ENCODE assay signal across 19 cellular contexts in the genomic region with DNA sequence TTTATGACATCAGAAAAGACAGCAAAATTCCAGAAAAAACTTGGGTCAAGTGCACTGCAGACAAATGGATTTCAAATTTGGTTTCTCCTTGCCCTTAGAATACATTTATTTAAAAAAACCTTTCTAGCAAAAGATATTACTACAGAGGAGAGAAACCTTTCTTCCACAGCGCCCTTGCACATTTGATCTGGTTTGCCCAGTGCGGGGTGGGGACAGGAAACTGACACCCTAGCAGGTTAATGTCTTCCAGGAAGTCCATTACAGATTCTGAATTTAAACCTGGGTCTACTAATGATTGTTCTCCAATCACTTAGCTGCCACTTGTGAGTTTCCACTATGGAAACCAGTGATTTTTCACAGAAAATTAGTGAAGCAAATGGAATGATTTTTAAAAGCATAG. TPM values are rescaled to one million over a fixed set of nuclear protein-coding genes. Genes with fewer than 3 reads are reported as not detected.
DNase-seq lines count a peak whose midpoint lies in the region; ATAC-seq and TF ChIP-seq lines count a peak whose summit lies in the region.
"Had no signal": no experiment of that assay in that cellular context is flagged by ENCODE, and none has a peak within 500 bp of the region (broad histone marks: within the 10 kb centered on the region; RNA-seq: fewer than 3 reads in every experiment).

No MANE protein-coding gene starts in this region.

- no peaks in the 10 kb centered on the region for H3K36me3 Mint-ChIP-seq in activated CD4-positive, alpha-beta T cell treated with anti-CD3 and anti-CD28 coated beads, Interleukin-2, amount 10 ng/mL, durations not matched to agents 24 days and 14 days (ENCODE audit: low read depth)
- peaks cover 1% of the 10 kb centered on the region for H3K36me3 Mint-ChIP-seq in activated naive CD8-positive, alpha-beta T cell treated with anti-CD3 and anti-CD28 coated beads, Interleukin-2, amount 50 U/mL, for 24 hours (ENCODE audit: low read depth)
- H3K36me3 Mint-ChIP-seq in stimulated activated memory B cell treated with anti-CD40 and anti-IgM and Interleukin-4, amounts not matched to agents 10 μg/mL and 1 μg/mL and 100 μg/mL, for 72 hours, result no peaks in the 10 kb centered on the region

- H3K4me1 ChIP-seq in OCI-LY7 (ENCODE audit: insufficient read depth, low read length, poor library complexity, severe bottlenecking) (peaks cover 30% of the 10 kb centered on the region), ascending aorta (no peaks in the 10 kb centered on the region)
- H3K4me1 ChIP-seq: tibial artery had no signal

- POLR2A ChIA-PET in OCI-LY7 (lab: Charles Lee), result interaction anchor here (1.1 kb wide), 1 partner anchor 19 kb away, joined by 4 read pairs; no protein-coding TSS in a partner anchor

- no peaks in the 10 kb centered on the region for H3K9me2 ChIP-seq in OCI-LY7 (ENCODE audit: insufficient read depth, low read length)

- no peaks in the 10 kb centered on the region for H3K27me3 ChIP-seq in ascending aorta
- H3K27me3 ChIP-seq: neutrophil had no signal

- CTCF ChIA-PET in OCI-LY7 (lab: Charles Lee; ENCODE audit: unreplicated experiment), result no interaction called here

- H3K9me3 ChIP-seq in OCI-LY7 (ENCODE audit: low read length), result no peaks in the 10 kb centered on the region
- H3K9me3 ChIP-seq in ascending aorta, result no peaks in the 10 kb centered on the region
- H3K9me3 ChIP-seq: neutrophil, tibial artery had no signal

- peak overlapping the region; percentile 51 for H3K4me2 ChIP-seq in OCI-LY7 (ENCODE audit: low read length)

- no peaks in the 10 kb centered on the region for H4K20me1 ChIP-seq in OCI-LY7 (ENCODE audit: insufficient read depth, low read length)

- peaks cover 35% of the 10 kb centered on the region for H3K4me1 Mint-ChIP-seq in activated CD4-positive, alpha-beta T cell treated with anti-CD3 and anti-CD28 coated beads, Interleukin-2, amount 10 ng/mL, durations not matched to agents 24 days and 14 days
- H3K4me1 Mint-ChIP-seq in activated naive CD8-positive, alpha-beta T cell treated with anti-CD3 and anti-CD28 coated beads, Interleukin-2, amount 50 U/mL, for 24 hours, result peaks cover 48% of the 10 kb centered on the region
- peaks cover 32% of the 10 kb centered on the region for H3K4me1 Mint-ChIP-seq in stimulated activated memory B cell treated with anti-CD40 and anti-IgM and Interleukin-4, amounts not matched to agents 10 μg/mL and 1 μg/mL and 100 μg/mL, for 72 hours

- no peaks in the 10 kb centered on the region for H3K27me3 Mint-ChIP-seq in activated CD4-positive, alpha-beta T cell treated with anti-CD3 and anti-CD28 coated beads, Interleukin-2, amount 10 ng/mL, durations not matched to agents 24 days and 14 days
- no peaks in the 10 kb centered on the region for H3K27me3 Mint-ChIP-seq in activated naive CD8-positive, alpha-beta T cell treated with anti-CD3 and anti-CD28 coated beads, Interleukin-2, amount 50 U/mL, for 24 hours
- no peaks in the 10 kb centered on the region for H3K27me3 Mint-ChIP-seq in stimulated activated memory B cell treated with anti-CD40 and anti-IgM and Interleukin-4, amounts not matched to agents 10 μg/mL and 1 μg/mL and 100 μg/mL, for 72 hours

- no peaks in the 10 kb centered on the region for H3K79me2 ChIP-seq in OCI-LY7 (ENCODE audit: insufficient read depth, low read depth, low read length)

- H3K27ac ChIP-seq in OCI-LY7 (ENCODE audit: low read depth, low read length, poor library complexity, severe bottlenecking) (peak overlapping the region; percentile 32), ascending aorta (no peak overlapping the region)
- H3K27ac ChIP-seq: neutrophil, tibial artery had no signal

- peak overlapping the region; percentile 81; the same call in 1 of the 2 replicates for H2AFZ ChIP-seq in OCI-LY7 (ENCODE audit: low read length)

- peak; percentile 75 for DNase-seq in activated CD4-positive, alpha-beta T cell treated with anti-CD3 and anti-CD28 coated beads, Interleukin-2, amount 10 ng/mL, durations not matched to agents 24 days and 14 days
- DNase-seq in activated CD4-positive, alpha-beta T cell treated with anti-CD3 and anti-CD28 coated beads, Interleukin-2, amount 50 U/mL, for 4 hours, result no peak
- no peak for DNase-seq in OCI-LY7 (ENCODE audit: low spot score)
- DNase-seq in activated naive CD8-positive, alpha-beta T cell treated with anti-CD3 and anti-CD28 coated beads, Interleukin-2, amount 50 U/mL, for 24 hours, result peak; percentile 31
- no peak for DNase-seq in omental fat pad (ENCODE audit: low spot score)
- DNase-seq in ascending aorta (ENCODE audit: low spot score in 2 of 2), result no peak
- DNase-seq: activated CD4-positive, CD25-positive, alpha-beta regulatory T cell treated with anti-CD3 and anti-CD28 coated beads, Interleukin-2, amount 50 U/mL, for 72 hours; C1 segment of cervical spinal cord; DMS79; HFFc6; NCI-H187 treated with DMSO at 0.1 percent for 48 hours; NCI-H510A; stimulated activated CD4-positive, alpha-beta T cell treated with anti-CD3 and anti-CD28 coated beads, Interleukin-1b, Interleukin-23, amount 100 ng/mL, for 48 hours; T-helper 9 cell; tibial artery had no signal

- H3K27ac Mint-ChIP-seq in activated CD4-positive, alpha-beta T cell treated with anti-CD3 and anti-CD28 coated beads, Interleukin-2, amount 10 ng/mL, durations not matched to agents 24 days and 14 days, result peak overlapping the region; percentile 89
- peak overlapping the region; percentile 90 for H3K27ac Mint-ChIP-seq in activated naive CD8-positive, alpha-beta T cell treated with anti-CD3 and anti-CD28 coated beads, Interleukin-2, amount 50 U/mL, for 24 hours
- H3K27ac Mint-ChIP-seq in stimulated activated memory B cell treated with anti-CD40 and anti-IgM and Interleukin-4, amounts not matched to agents 10 μg/mL and 1 μg/mL and 100 μg/mL, for 72 hours, result peak overlapping the region; percentile 25
- H3K27ac Mint-ChIP-seq: HFFc6 had no signal

- H3K9me3 Mint-ChIP-seq in activated CD4-positive, alpha-beta T cell treated with anti-CD3 and anti-CD28 coated beads, Interleukin-2, amount 10 ng/mL, durations not matched to agents 24 days and 14 days, result no peaks in the 10 kb centered on the region
- H3K9me3 Mint-ChIP-seq in activated naive CD8-positive, alpha-beta T cell treated with anti-CD3 and anti-CD28 coated beads, Interleukin-2, amount 50 U/mL, for 24 hours, result no peaks in the 10 kb centered on the region
- H3K9me3 Mint-ChIP-seq in stimulated activated memory B cell treated with anti-CD40 and anti-IgM and Interleukin-4, amounts not matched to agents 10 μg/mL and 1 μg/mL and 100 μg/mL, for 72 hours, result no peaks in the 10 kb centered on the region
- H3K9me3 Mint-ChIP-seq: HFFc6 had no signal

- H3K4me3 ChIP-seq in OCI-LY7 (ENCODE audit: low read depth, low read length, poor library complexity, severe bottlenecking), result no peak overlapping the region
- no peak overlapping the region for H3K4me3 ChIP-seq in ascending aorta
- H3K4me3 ChIP-seq: tibial artery had no signal

- no peak for TF ChIP-seq CTCF in OCI-LY7 (conservative IDR thresholded peaks at IDR 0.05; ENCODE audit: low read length)
- no peak for TF ChIP-seq CTCF in omental fat pad (IDR thresholded peaks at IDR 0.05)
- no peak for TF ChIP-seq CTCF in ascending aorta (IDR thresholded peaks at IDR 0.05)

- ATAC-seq in activated naive CD8-positive, alpha-beta T cell treated with anti-CD3 and anti-CD28 coated beads, Interleukin-2, amount 50 U/mL, for 24 hours, result peak; percentile 42
- ATAC-seq in stimulated activated memory B cell treated with anti-CD40 and anti-IgM and Interleukin-4, amounts not matched to agents 10 μg/mL and 1 μg/mL and 100 μg/mL, for 72 hours, result no peak
- no peak for ATAC-seq in omental fat pad (ENCODE audit: low FRiP score)
- ATAC-seq in GM21515 (IDR thresholded peaks at IDR 0.05; ENCODE audit: unreplicated experiment), result no peak

- peak overlapping the region; percentile 15 for H3K4me3 Mint-ChIP-seq in activated CD4-positive, alpha-beta T cell treated with anti-CD3 and anti-CD28 coated beads, Interleukin-2, amount 10 ng/mL, durations not matched to agents 24 days and 14 days
- H3K4me3 Mint-ChIP-seq in activated naive CD8-positive, alpha-beta T cell treated with anti-CD3 and anti-CD28 coated beads, Interleukin-2, amount 50 U/mL, for 24 hours, result no peak overlapping the region
- H3K4me3 Mint-ChIP-seq in stimulated activated memory B cell treated with anti-CD40 and anti-IgM and Interleukin-4, amounts not matched to agents 10 μg/mL and 1 μg/mL and 100 μg/mL, for 72 hours, result no peak overlapping the region
- H3K4me3 Mint-ChIP-seq: HFFc6 had no signal

- intact Hi-C loops in activated CD4-positive, alpha-beta T cell treated with anti-CD3 and anti-CD28 coated beads, Interleukin-2, amount 10 ng/mL, durations not matched to agents 24 days and 14 days (cut with micrococcal nuclease), result no loop called here
- intact Hi-C loops in OCI-LY7 (cut with micrococcal nuclease; ENCODE audit: unreplicated experiment) (no loop called here), ascending aorta (cut with DNase I) (no loop called here)

- H3K36me3 ChIP-seq in OCI-LY7 (ENCODE audit: insufficient read depth, low read length), result no peaks in the 10 kb centered on the region
- H3K36me3 ChIP-seq in ascending aorta, result no peaks in the 10 kb centered on the region
- H3K36me3 ChIP-seq: neutrophil, tibial artery had no signal

- no TSS peak for BruUV-seq in OCI-LY7 (replicated peaks; lab: Mats Ljungman, UMichigan)

RNA-seq across cellular contexts. Expression of gene ATP12A, which starts 53.8 kb away (rescaled TPM):
- total RNA-seq in activated CD4-positive, alpha-beta T cell treated with anti-CD3 and anti-CD28 coated beads, Interleukin-2, amount 10 ng/mL, durations not matched to agents 24 days and 14 days, result 0.23 and 0.28 TPM in 2 replicates
- not detected in 2 replicates for total RNA-seq in OCI-LY7 (2014; rRNA removed; shearing (Covaris generic))
- not detected in 2 replicates for total RNA-seq in OCI-LY7 (2022)
- not detected for total RNA-seq in omental fat pad
- total RNA-seq in ascending aorta, result not detected
- total RNA-seq: HFFc6, MCF 10A had no signal

Comparison
In these comparisons a context has a peak if more than half of its experiments do, and no peak if none do; other contexts are left out.
1. DNase-seq: peak in activated CD4-positive, alpha-beta T cell treated with anti-CD3 and anti-CD28 coated beads, Interleukin-2, amount 10 ng/mL, durations not matched to agents 24 days and 14 days (single experiment) and activated naive CD8-positive, alpha-beta T cell treated with anti-CD3 and anti-CD28 coated beads, Interleukin-2, amount 50 U/mL, for 24 hours (single experiment); none in activated CD4-positive, alpha-beta T cell treated with anti-CD3 and anti-CD28 coated beads, Interleukin-2, amount 50 U/mL, for 4 hours (0 of 2), OCI-LY7 (single experiment), omental fat pad (single experiment) and ascending aorta (0 of 2).
2. H3K27ac Mint-ChIP-seq: peak in every context shown above with its lines; median percentile 90 in activated naive CD8-positive, alpha-beta T cell treated with anti-CD3 and anti-CD28 coated beads, Interleukin-2, amount 50 U/mL, for 24 hours; 89 in activated CD4-positive, alpha-beta T cell treated with anti-CD3 and anti-CD28 coated beads, Interleukin-2, amount 10 ng/mL, durations not matched to agents 24 days and 14 days; 25 in stimulated activated memory B cell treated with anti-CD40 and anti-IgM and Interleukin-4, amounts not matched to agents 10 μg/mL and 1 μg/mL and 100 μg/mL, for 72 hours.